14 cellular contexts compared by ENCODE assay signal in genomic region chr11:68266121-68266891, GRCh38. TPM values are rescaled to one million over a fixed set of nuclear protein-coding genes. Genes with fewer than 3 reads are reported as not detected.
A peak's percentile ranks its signal among the peaks of the same experiment; 100 is the strongest.
DNase-seq lines count a peak whose midpoint lies in the region; ATAC-seq and TF ChIP-seq lines count a peak whose summit lies in the region.
"Had no signal": no experiment of that assay in that cellular context is flagged by ENCODE, and none has a peak within 500 bp of the region (broad histone marks: within the 10 kb centered on the region; RNA-seq: fewer than 3 reads in every experiment).

No MANE protein-coding gene starts in this region.

- H3K9me3 Mint-ChIP-seq in immature natural killer cell = no peaks in the 10 kb centered on the region
- H3K9me3 Mint-ChIP-seq: activated CD4-positive, alpha-beta memory T cell treated with anti-CD3 and anti-CD28 coated beads for 36 hours had no signal

- H3K4me3 ChIP-seq in GM12875 (ENCODE audit: low read depth, low read length) = peak overlapping the region; percentile 19
- no peak overlapping the region for H3K4me3 ChIP-seq in heart left ventricle
- H3K4me3 ChIP-seq: right atrium auricular region had no signal

- WGBS in heart left ventricle, 4 donors = 83 to 94% (median 89%) methylated on average over 12 to 16 of the region's 16 CpGs

- peaks cover 8 to 40% (median 22%) of the 10 kb centered on the region in 12 donors for H3K4me1 ChIP-seq in heart left ventricle

- no peak for TF ChIP-seq CTCF in GM12875 (IDR thresholded peaks at IDR 0.05; ENCODE audit: borderline replicate concordance, insufficient read depth, low read depth, low read length)
- no peak for TF ChIP-seq CTCF in heart left ventricle (IDR thresholded peaks at IDR 0.05)

- peak; percentile 62 for ATAC-seq in GM21423 (IDR thresholded peaks at IDR 0.05; ENCODE audit: unreplicated experiment)
- ATAC-seq in HG03460 (IDR thresholded peaks at IDR 0.05; ENCODE audit: unreplicated experiment) = peak; percentile 69
- ATAC-seq in heart left ventricle = no peak
- ATAC-seq: stimulated activated naive CD8-positive, alpha-beta T cell treated with anti-CD3 and anti-CD28 coated beads, Interleukin-15, Interleukin-2, amounts not matched to agents 100 U/mL and 50 U/mL, for 24 hours had no signal

- H3K9me3 ChIP-seq in heart left ventricle = no peaks in the 10 kb centered on the region
- H3K9me3 ChIP-seq: right atrium auricular region had no signal

- intact Hi-C loops in heart left ventricle (cut with DNase I) = no loop called here

- peaks cover 2 to 9% (median 4%) of the 10 kb centered on the region in 3 donors for H3K27me3 Mint-ChIP-seq in immature natural killer cell (ENCODE audit: low read depth in 3 of 3)
- H3K27me3 Mint-ChIP-seq: activated CD4-positive, alpha-beta memory T cell treated with anti-CD3 and anti-CD28 coated beads for 36 hours had no signal

- peak in 1 of 3 donors; percentile 28 for DNase-seq in immature natural killer cell
- no peak for DNase-seq in DMS79 (lab: John Stamatoyannopoulos, UW)
- no peak for DNase-seq in heart left ventricle
- no peak for DNase-seq in NCI-H2107 (lab: John Stamatoyannopoulos, UW)
- no peak for DNase-seq in glomerular visceral epithelial cell (ENCODE audit: extremely low spot score)
- DNase-seq: activated CD4-positive, alpha-beta memory T cell treated with anti-CD3 and anti-CD28 coated beads for 36 hours; cerebellar nuclear complex; COR-L47; NCI-H446 treated with DMSO at 0.1 percent for 48 hours; stimulated activated naive CD8-positive, alpha-beta T cell treated with anti-CD3 and anti-CD28 coated beads, Interleukin-15, Interleukin-2, amounts not matched to agents 100 U/mL and 50 U/mL, for 24 hours had no signal

- peak overlapping the region in 1 of 12 donors; percentile 62 for H3K27ac ChIP-seq in heart left ventricle
- H3K27ac ChIP-seq: right atrium auricular region had no signal

- H3K27me3 ChIP-seq in heart left ventricle = no peaks in the 10 kb centered on the region
- H3K27me3 ChIP-seq: right atrium auricular region had no signal

- H3K4me1 Mint-ChIP-seq in immature natural killer cell = peaks cover 24 to 51% of the 10 kb centered on the region in 2 donors

- TF ChIP-seq POLR2A in heart left ventricle (IDR thresholded peaks at IDR 0.05) = no peak

- peak overlapping the region; percentile 7 to 71 (median 52) for H3K4me3 Mint-ChIP-seq in immature natural killer cell
- H3K4me3 Mint-ChIP-seq: activated CD4-positive, alpha-beta memory T cell treated with anti-CD3 and anti-CD28 coated beads for 36 hours had no signal

- peaks cover 0 to 68% (median 63%) of the 10 kb centered on the region in 9 donors for H3K36me3 ChIP-seq in heart left ventricle

- H3K27ac Mint-ChIP-seq in immature natural killer cell = peak overlapping the region in 3 of 6 donors; percentile 64 to 88 (median 87)
- H3K27ac Mint-ChIP-seq: activated CD4-positive, alpha-beta memory T cell treated with anti-CD3 and anti-CD28 coated beads for 36 hours had no signal

- peaks cover 16 to 36% (median 17%) of the 10 kb centered on the region in 3 donors for H3K36me3 Mint-ChIP-seq in immature natural killer cell

RNA-seq across cellular contexts. Expression of gene C11orf24, which starts 5.5 kb away (rescaled TPM):
- polyA plus RNA-seq in immature natural killer cell (10 to 100 TPM; 10.4 to 27.1 (median 12.6) TPM), heart left ventricle (10 to 100 TPM; 33.6 to 60.5 TPM)
- 10 to 100 TPM; 17.6 to 47.1 (median 31.6) TPM for total RNA-seq in heart left ventricle

RNA-seq across cellular contexts. Expression of gene LRP5, which starts 46.1 kb away (rescaled TPM):
- 1 to 10 TPM in 1 of 3 donors, under 1 TPM in 2; 0.03 to 1.2 (median 0.66) TPM for polyA plus RNA-seq in immature natural killer cell
- 10 to 100 TPM; 34.5 to 62.5 (median 39.8) TPM for total RNA-seq in heart left ventricle
- 10 to 100 TPM; 30.2 to 44.0 TPM for polyA plus RNA-seq in heart left ventricle

RNA-seq across cellular contexts. Expression of gene KMT5B, which starts 53.2 kb away (rescaled TPM):
- 10 to 100 TPM; 23.9 to 58.5 (median 30.0) TPM for polyA plus RNA-seq in immature natural killer cell
- 10 to 100 TPM; 21.5 to 37.0 (median 27.1) TPM for total RNA-seq in heart left ventricle
- 10 to 100 TPM; 15.5 to 15.8 TPM for polyA plus RNA-seq in heart left ventricle

Comparison
In these comparisons a context has a peak if more than half of its experiments do, and no peak if none do; other contexts are left out.
1. ATAC-seq: peak in GM21423 (single experiment) and HG03460 (single experiment); none in heart left ventricle (0 of 4).
2. RNA of gene LRP5, which starts 46.1 kb away (polyA plus RNA-seq): 30.2 to 44.0 TPM in heart left ventricle; 0.03 to 1.2 TPM in immature natural killer cell; every median in the first group is over 10 times any median in the second.